Comparison of ENCODE assay signal across 9 cellular contexts in the genomic region with DNA sequence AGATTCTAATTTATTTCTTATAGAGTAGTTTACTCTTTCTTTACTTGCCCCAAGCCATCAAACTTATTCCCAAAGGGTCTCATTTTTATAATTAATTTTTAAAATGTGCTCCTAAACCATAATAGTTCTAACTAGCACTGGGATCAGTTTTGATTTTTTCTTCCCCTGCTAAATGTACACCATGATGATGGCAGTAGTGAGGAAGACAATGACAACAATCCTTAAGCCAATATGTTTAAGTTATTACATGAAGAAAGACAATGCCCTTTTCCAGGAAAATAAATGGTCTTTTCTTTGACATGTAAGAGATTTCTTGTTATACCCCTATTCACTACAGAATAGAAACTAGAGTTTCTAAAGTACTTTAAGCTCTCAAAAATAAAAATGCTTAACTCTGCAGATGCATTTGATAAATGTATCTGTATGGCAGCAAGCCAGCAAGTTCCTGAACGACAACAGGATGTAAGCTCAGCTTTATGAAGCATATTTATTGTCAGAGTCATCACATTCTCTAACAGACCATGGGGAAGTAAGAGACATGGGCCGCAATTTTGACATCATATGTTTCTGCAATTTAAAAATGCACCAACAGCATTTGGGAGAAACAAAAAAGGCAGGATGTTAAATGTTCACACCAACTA. TPM values are rescaled to one million over a fixed set of nuclear protein-coding genes. Genes with fewer than 3 reads are reported as not detected.
DNase-seq lines count a peak whose midpoint lies in the region; ATAC-seq and TF ChIP-seq lines count a peak whose summit lies in the region.
"Had no signal": no experiment of that assay in that cellular context is flagged by ENCODE, and none has a peak within 500 bp of the region (broad histone marks: within the 10 kb centered on the region; RNA-seq: fewer than 3 reads in every experiment).

No MANE protein-coding gene starts in this region.

- H3K27me3 ChIP-seq in CD4-positive, alpha-beta memory T cell (ENCODE audit: insufficient read depth, low read length): no peaks in the 10 kb centered on the region
- H3K27me3 ChIP-seq in right lobe of liver: no peaks in the 10 kb centered on the region

- CTCF ChIA-PET in CD4-positive, alpha-beta memory T cell (lab: Charles Lee; ENCODE audit: partially characterized antibody): interaction anchor here (0.9 to 2.0 kb wide), 4 partner anchors 10 to 747 kb away, joined by 3 to 5 read pairs (median 4); no protein-coding TSS in a partner anchor

- peak overlapping the region; percentile 7 for H3K27ac ChIP-seq in CD4-positive, alpha-beta memory T cell (ENCODE audit: low read depth, low read length)
- peak overlapping the region in 2 of 3 donors; percentile 9 to 34 for H3K27ac ChIP-seq in right lobe of liver

- H3K4me1 ChIP-seq in CD4-positive, alpha-beta memory T cell (ENCODE audit: insufficient read depth, low read length): peaks cover 21% of the 10 kb centered on the region
- no peaks in the 10 kb centered on the region for H3K4me1 ChIP-seq in right lobe of liver

- H3K9me3 Mint-ChIP-seq in CD4-positive, alpha-beta memory T cell: peaks cover 0 to 13% (median 6%) of the 10 kb centered on the region in 8 donors

- no peak for TF ChIP-seq CTCF in right lobe of liver (IDR thresholded peaks at IDR 0.05)

- DNase-seq in CD4-positive, alpha-beta memory T cell: peak in 4 of 5 donors; percentile 35 to 61 (median 51)
- peak; percentile 87 for DNase-seq in LHCN-M2 (ENCODE audit: low read depth)
- DNase-seq in astrocyte of the hippocampus (ENCODE audit: low read depth, low spot score): peak; percentile 62
- peak in 1 of 3 donors; percentile 52 for DNase-seq in right lobe of liver
- DNase-seq in NCI-H146 treated with DMSO at 0.1 percent for 48 hours (lab: John Stamatoyannopoulos, UW; ENCODE audit: unreplicated experiment): no peak
- no peak for DNase-seq in NCI-H748 (lab: John Stamatoyannopoulos, UW; ENCODE audit: unreplicated experiment)
- no peak for DNase-seq in GDM1 (lab: John Stamatoyannopoulos, UW)
- no peak for DNase-seq in mesenteric fat pad (ENCODE audit: low spot score)
- DNase-seq: NCI-H187 treated with DMSO at 0.1 percent for 48 hours had no signal

- H3K4me3 ChIP-seq in CD4-positive, alpha-beta memory T cell (ENCODE audit: low read length in 2 of 2): peak overlapping the region in 1 of 2 donors; percentile 12
- no peak overlapping the region for H3K4me3 ChIP-seq in right lobe of liver

- peak overlapping the region in 7 of 8 donors; percentile 3 to 89 (median 73) for H3K4me3 Mint-ChIP-seq in CD4-positive, alpha-beta memory T cell

- peak overlapping the region; percentile 59 to 95 (median 92) for H3K27ac Mint-ChIP-seq in CD4-positive, alpha-beta memory T cell

- no peaks in the 10 kb centered on the region for H3K36me3 ChIP-seq in CD4-positive, alpha-beta memory T cell (ENCODE audit: insufficient read depth, low read length)
- no peaks in the 10 kb centered on the region for H3K36me3 ChIP-seq in right lobe of liver

- POLR2A ChIA-PET in CD4-positive, alpha-beta memory T cell (lab: Charles Lee; ENCODE audit: partially characterized antibody): interaction anchor here (0.8 to 3.0 kb wide), 10 partner anchors 10 to 751 kb away, joined by 3 to 11 read pairs (median 4); a partner anchor contains a TSS

- TF ChIP-seq POLR2A in right lobe of liver (IDR thresholded peaks at IDR 0.05): no peak

- no peaks in the 10 kb centered on the region for H3K27me3 Mint-ChIP-seq in CD4-positive, alpha-beta memory T cell

- 23% methylated on average over 2 of the region's 2 CpGs for WGBS in right lobe of liver (ENCODE audit: insufficient coverage, low coverage, low lambda C conversion rate, missing lambda C conversion rate)

- H3K4me1 Mint-ChIP-seq in CD4-positive, alpha-beta memory T cell: peaks cover 8 to 17% (median 12%) of the 10 kb centered on the region in 4 donors

- intact Hi-C loops in CD4-positive, alpha-beta memory T cell (cut with micrococcal nuclease): loop anchor here (5.0 kb wide), 2 partner anchors 34 to 46 kb away; a partner anchor contains a TSS
- intact Hi-C loops in right lobe of liver (cut with DNase I): no loop called here

- peak; percentile 69 to 84 (median 74) for ATAC-seq in right lobe of liver

- no peaks in the 10 kb centered on the region for H3K9me3 ChIP-seq in CD4-positive, alpha-beta memory T cell (ENCODE audit: control insufficient read depth in 1 of 2, low read length in 2 of 2)
- H3K9me3 ChIP-seq in right lobe of liver: no peaks in the 10 kb centered on the region

- peaks cover 0 to 7% of the 10 kb centered on the region in 2 donors for H3K36me3 Mint-ChIP-seq in CD4-positive, alpha-beta memory T cell

RNA-seq across cellular contexts. Expression of a gene that starts 36.0 kb away (rescaled TPM):
- total RNA-seq in CD4-positive, alpha-beta memory T cell: 10 to 100 TPM; 81.0 to 82.6 TPM
- polyA plus RNA-seq in CD4-positive, alpha-beta memory T cell: 100 to 1,000 TPM; 145 to 212 TPM
- total RNA-seq in LHCN-M2 (2014; rRNA removed): 164 and 271 TPM in 2 replicates
- 54.0 TPM for polyA plus RNA-seq in LHCN-M2 (2012)
- total RNA-seq in right lobe of liver: 10 to 100 TPM; 16.4 to 49.7 (median 31.5) TPM
- 97.4 TPM for total RNA-seq in mesenteric fat pad

RNA-seq across cellular contexts. Expression of a gene that starts 48.5 kb away (rescaled TPM):
- 10 to 100 TPM; 12.3 to 12.6 TPM for total RNA-seq in CD4-positive, alpha-beta memory T cell
- polyA plus RNA-seq in CD4-positive, alpha-beta memory T cell: 10 to 100 TPM; 10.4 to 14.2 TPM
- 126 and 151 TPM in 2 replicates for total RNA-seq in LHCN-M2 (2014; rRNA removed)
- polyA plus RNA-seq in LHCN-M2 (2012): 236 TPM
- total RNA-seq in right lobe of liver: 10 to 100 TPM; 74.2 to 95.3 (median 78.3) TPM
- total RNA-seq in mesenteric fat pad: 78.8 TPM

Comparison
In these comparisons a context has a peak if more than half of its experiments do, and no peak if none do; other contexts are left out.
1. DNase-seq: peak in CD4-positive, alpha-beta memory T cell (4 of 5), LHCN-M2 (single experiment) and astrocyte of the hippocampus (single experiment); none in NCI-H146 treated with DMSO at 0.1 percent for 48 hours (single experiment), NCI-H748 (single experiment), GDM1 (single experiment) and mesenteric fat pad (single experiment).